ENCODE assay signal across 27 cellular contexts in genomic region chr1:119740886-119741780, GRCh38. TPM values are rescaled to one million over a fixed set of nuclear protein-coding genes. Genes with fewer than 3 reads are reported as not detected.
DNase-seq lines count a peak whose midpoint lies in the region; ATAC-seq and TF ChIP-seq lines count a peak whose summit lies in the region.
"Had no signal": no experiment of that assay in that cellular context is flagged by ENCODE, and none has a peak within 500 bp of the region (broad histone marks: within the 10 kb centered on the region; RNA-seq: fewer than 3 reads in every experiment).

No MANE protein-coding gene starts in this region.

- no peaks in the 10 kb centered on the region for H3K27me3 ChIP-seq in Caco-2 (replicated peaks; ENCODE audit: control insufficient read depth, insufficient read depth, low read length)
- H3K27me3 ChIP-seq in gastroesophageal sphincter, result no peaks in the 10 kb centered on the region
- H3K27me3 ChIP-seq in MG63, result no peaks in the 10 kb centered on the region
- H3K27me3 ChIP-seq: Peyer's patch, uterus had no signal

- POLR2A ChIA-PET in Caco-2 (lab: Charles Lee) (no interaction called here), RWPE1 (lab: Yijun Ruan, JAX; ENCODE audit: low non-redundant PET) (no interaction called here)

- peak overlapping the region; percentile 53 for H3K27ac ChIP-seq in RWPE1
- peak overlapping the region in 3 of 4 donors; percentile 66 to 85 (median 77) for H3K27ac ChIP-seq in gastroesophageal sphincter
- H3K27ac ChIP-seq: Peyer's patch, prostate gland, uterus had no signal

- no peak for ATAC-seq in gastroesophageal sphincter
- no peak for ATAC-seq in stimulated activated naive B cell treated with anti-CD40 and anti-IgM and Interleukin-4, amounts not matched to agents 10 μg/mL and 1 μg/mL and 100 μg/mL, for 72 hours (replicated peaks)
- ATAC-seq: activated CD4-positive, alpha-beta T cell treated with anti-CD3 and anti-CD28 coated beads for 36 hours; effector memory CD8-positive, alpha-beta T cell had no signal

- TF ChIP-seq CTCF in Caco-2 (IDR thresholded peaks at IDR 0.05; ENCODE audit: insufficient read depth in 1 of 2, low read depth in 1 of 2, low read length in 1 of 2, severe bottlenecking in 1 of 2, unreplicated experiment in 1 of 2), result no peak
- TF ChIP-seq CTCF in RWPE1 (conservative IDR thresholded peaks at IDR 0.05; ENCODE audit: low read depth), result no peak
- no peak for TF ChIP-seq CTCF in gastroesophageal sphincter (IDR thresholded peaks at IDR 0.05)

- CTCF ChIA-PET in Caco-2 (lab: Charles Lee), result no interaction called here
- CTCF ChIA-PET in RWPE1 (lab: Yijun Ruan, JAX), result interaction anchor here (0.6 to 1.1 kb wide), 2 partner anchors 192 to 208 kb away, joined by 3 read pairs; no protein-coding TSS in a partner anchor

- peaks cover 8% of the 10 kb centered on the region; the same call in 1 of the 2 replicates for H3K4me1 ChIP-seq in Caco-2
- H3K4me1 ChIP-seq in gastroesophageal sphincter, result peaks cover 0 to 28% (median 20%) of the 10 kb centered on the region in 3 donors
- H3K4me1 ChIP-seq: prostate gland, uterus had no signal

- peaks cover 92% of the 10 kb centered on the region for H3K36me3 Mint-ChIP-seq in Caco-2 (ENCODE audit: insufficient read depth, unreplicated experiment)
- H3K36me3 Mint-ChIP-seq in stimulated activated naive B cell treated with anti-CD40 and anti-IgM and Interleukin-4, amounts not matched to agents 10 μg/mL and 1 μg/mL and 100 μg/mL, for 72 hours, result peaks cover 2 to 3% of the 10 kb centered on the region in 2 donors

- peak overlapping the region; percentile 48 for H3K27ac Mint-ChIP-seq in Caco-2 (ENCODE audit: unreplicated experiment)
- peak overlapping the region; percentile 4 for H3K27ac Mint-ChIP-seq in stimulated activated naive B cell treated with anti-CD40 and anti-IgM and Interleukin-4, amounts not matched to agents 10 μg/mL and 1 μg/mL and 100 μg/mL, for 72 hours
- H3K27ac Mint-ChIP-seq: activated CD4-positive, alpha-beta T cell treated with anti-CD3 and anti-CD28 coated beads for 36 hours; activated naive CD4-positive, alpha-beta T cell treated with anti-CD3 and anti-CD28 coated beads, Interleukin-2, amount 50 U/mL, for 24 hours; activated T-helper 2 cell treated with anti-CD3 and anti-CD28 coated beads, Interferon-gamma antibody, Interleukin-2, Interleukin-4, amounts not matched to agents 10 μg/mL and 5 μg/mL and 100 μg/mL, durations not matched to agents 14 hours and 24 hours and 36 hours; CD4-positive, alpha-beta T cell; effector memory CD8-positive, alpha-beta T cell; mesothelial cell of epicardium had no signal

- no peak overlapping the region for H3K4me3 Mint-ChIP-seq in Caco-2 (ENCODE audit: unreplicated experiment)
- H3K4me3 Mint-ChIP-seq in stimulated activated naive B cell treated with anti-CD40 and anti-IgM and Interleukin-4, amounts not matched to agents 10 μg/mL and 1 μg/mL and 100 μg/mL, for 72 hours, result no peak overlapping the region
- H3K4me3 Mint-ChIP-seq: activated CD4-positive, alpha-beta T cell treated with anti-CD3 and anti-CD28 coated beads for 36 hours; activated naive CD4-positive, alpha-beta T cell treated with anti-CD3 and anti-CD28 coated beads, Interleukin-2, amount 50 U/mL, for 24 hours; CD4-positive, alpha-beta T cell; effector memory CD8-positive, alpha-beta T cell; mesothelial cell of epicardium had no signal

- intact Hi-C loops in Caco-2 (cut with micrococcal nuclease; ENCODE audit: unreplicated experiment), result no loop called here

- TF ChIP-seq EP300 in gastroesophageal sphincter (IDR thresholded peaks at IDR 0.05), result no peak

- H3K9me3 ChIP-seq in Caco-2, result no peaks in the 10 kb centered on the region
- no peaks in the 10 kb centered on the region for H3K9me3 ChIP-seq in gastroesophageal sphincter
- no peaks in the 10 kb centered on the region for H3K9me3 ChIP-seq in MG63
- H3K9me3 ChIP-seq: Peyer's patch, prostate gland, uterus had no signal

- no peak for TF ChIP-seq POLR2A in gastroesophageal sphincter (IDR thresholded peaks at IDR 0.05)

- H3K4me3 ChIP-seq in Caco-2 (ENCODE audit: low read depth, low read length) (no peak overlapping the region), gastroesophageal sphincter (no peak overlapping the region), MG63 (no peak overlapping the region)
- H3K4me3 ChIP-seq: Peyer's patch, prostate gland, uterus had no signal

- H3K9me3 Mint-ChIP-seq in Caco-2 (ENCODE audit: unreplicated experiment), result no peaks in the 10 kb centered on the region
- no peaks in the 10 kb centered on the region for H3K9me3 Mint-ChIP-seq in stimulated activated naive B cell treated with anti-CD40 and anti-IgM and Interleukin-4, amounts not matched to agents 10 μg/mL and 1 μg/mL and 100 μg/mL, for 72 hours
- H3K9me3 Mint-ChIP-seq: activated naive CD4-positive, alpha-beta T cell treated with anti-CD3 and anti-CD28 coated beads, Interleukin-2, amount 50 U/mL, for 24 hours; activated T-helper 2 cell treated with anti-CD3 and anti-CD28 coated beads, Interferon-gamma antibody, Interleukin-2, Interleukin-4, amounts not matched to agents 10 μg/mL and 5 μg/mL and 100 μg/mL, durations not matched to agents 14 hours and 24 hours and 36 hours; CD4-positive, alpha-beta T cell; effector memory CD8-positive, alpha-beta T cell; mesothelial cell of epicardium had no signal

- H3K36me3 ChIP-seq in Caco-2 (ENCODE audit: control insufficient read depth, insufficient read depth, low read length) (peaks cover 3% of the 10 kb centered on the region), gastroesophageal sphincter (peaks cover 0 to 28% of the 10 kb centered on the region in 2 donors), MG63 (peaks cover 81% of the 10 kb centered on the region)
- H3K36me3 ChIP-seq: Peyer's patch, prostate gland, uterus had no signal

- DNase-seq in Caco-2 (no peak), RWPE1 (ENCODE audit: low spot score) (no peak), MG63 (no peak), NCI-H345 (lab: John Stamatoyannopoulos, UW) (no peak), NCI-H187 (lab: John Stamatoyannopoulos, UW) (no peak)
- no peak for DNase-seq in stimulated activated naive B cell treated with anti-CD40 and anti-IgM and Interleukin-4, amounts not matched to agents 10 μg/mL and 1 μg/mL and 100 μg/mL, for 72 hours
- no peak for DNase-seq in activated naive CD4-positive, alpha-beta T cell treated with Interleukin-2 at 50 U/mL for 16 hours
- DNase-seq: activated CD4-positive, alpha-beta T cell treated with anti-CD3 and anti-CD28 coated beads for 36 hours; activated CD8-positive, alpha-beta memory T cell treated with anti-CD3 and anti-CD28 coated beads for 24 hours; activated T-cell treated with anti-CD3 and anti-CD28 coated beads for 4 hours; CD4-positive, alpha-beta T cell; cortex of kidney; effector memory CD8-positive, alpha-beta T cell; NCI-H1417 treated with DMSO at 0.1 percent for 48 hours; NCI-H774; Peyer's patch; SIG-M5; stimulated activated CD4-positive, alpha-beta T cell treated with anti-CD3 and anti-CD28 coated beads, Interleukin-4, amount 100 ng/mL, for 24 hours; uterus had no signal

- H3K4me1 Mint-ChIP-seq in Caco-2 (ENCODE audit: low read depth, unreplicated experiment), result peaks cover 13% of the 10 kb centered on the region
- peaks cover 8 to 9% of the 10 kb centered on the region in 2 donors for H3K4me1 Mint-ChIP-seq in stimulated activated naive B cell treated with anti-CD40 and anti-IgM and Interleukin-4, amounts not matched to agents 10 μg/mL and 1 μg/mL and 100 μg/mL, for 72 hours

- H3K27me3 Mint-ChIP-seq in Caco-2 (ENCODE audit: insufficient read depth, unreplicated experiment), result no peaks in the 10 kb centered on the region
- no peaks in the 10 kb centered on the region for H3K27me3 Mint-ChIP-seq in stimulated activated naive B cell treated with anti-CD40 and anti-IgM and Interleukin-4, amounts not matched to agents 10 μg/mL and 1 μg/mL and 100 μg/mL, for 72 hours
- H3K27me3 Mint-ChIP-seq: activated CD4-positive, alpha-beta T cell treated with anti-CD3 and anti-CD28 coated beads for 36 hours; activated naive CD4-positive, alpha-beta T cell treated with anti-CD3 and anti-CD28 coated beads, Interleukin-2, amount 50 U/mL, for 24 hours; CD4-positive, alpha-beta T cell had no signal

- no TSS peak for BruUV-seq in Caco-2 (replicated peaks; lab: Mats Ljungman, UMichigan)

- 88 to 100% methylated on average over 2 to 5 of the region's 13 CpGs for WGBS in gastroesophageal sphincter (ENCODE audit: low coverage in 1 of 2), 2 donors

RNA-seq across cellular contexts. Expression of gene HMGCS2, which starts 27.6 kb away (rescaled TPM):
- total RNA-seq in Caco-2 (2022) (10.2 and 15.2 TPM in 2 replicates), gastroesophageal sphincter (1 to 10 TPM in 1 of 4 donors, under 1 TPM in 1, not detected in 2; 0.15 to 3.4 TPM)
- total RNA-seq in MG63 (2014; rRNA removed; shearing (Covaris generic); ENCODE audit: low replicate concordance), result not detected in 2 replicates
- total RNA-seq: A673; activated CD4-positive, alpha-beta T cell treated with anti-CD3 and anti-CD28 coated beads for 36 hours; activated T-helper 2 cell treated with anti-CD3 and anti-CD28 coated beads, Interferon-gamma antibody, Interleukin-2, Interleukin-4, amounts not matched to agents 10 μg/mL and 5 μg/mL and 100 μg/mL, durations not matched to agents 14 hours and 24 hours and 36 hours; CD4-positive, alpha-beta T cell; Daoy; epithelial cell of proximal tubule had no signal

RNA-seq across cellular contexts. Expression of gene PHGDH, which starts 29.4 kb away (rescaled TPM):
- 383 and 410 TPM in 2 replicates for total RNA-seq in Caco-2 (2022)
- 10 to 100 TPM; 16.7 to 34.9 (median 26.4) TPM for total RNA-seq in gastroesophageal sphincter
- total RNA-seq in MG63 (2014; rRNA removed; shearing (Covaris generic); ENCODE audit: low replicate concordance), result 240 and 396 TPM in 2 replicates
